1 cellular context compared by ENCODE assay signal in the genomic region with DNA sequence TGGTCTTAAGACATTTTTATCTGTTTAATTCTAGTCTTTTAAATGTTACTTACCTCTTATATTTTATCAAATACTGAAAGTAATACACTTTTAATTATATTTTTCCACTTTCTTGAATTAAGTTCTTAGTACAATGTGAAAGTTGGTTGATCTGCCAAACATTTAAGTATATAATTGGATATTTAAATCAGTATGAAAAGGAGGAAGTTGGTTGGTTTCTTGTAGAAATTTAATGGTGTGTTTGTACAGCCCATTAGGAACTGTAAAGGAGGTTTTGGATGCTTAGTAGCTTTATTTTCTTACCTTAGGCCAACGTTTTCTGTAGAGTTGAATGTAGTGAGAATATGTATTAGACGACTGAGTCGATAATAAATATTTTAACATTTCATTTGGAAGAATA.
TF ChIP-seq lines count a peak whose summit lies in the region.

No MANE protein-coding gene starts in this region.

TF ChIP-seq in GM23338, 12 proteins besides CTCF, POLR2A, EP300 and RAD21:
- TF ChIP-seq ZNF462 (CRISPR knock-in tag; IDR thresholded peaks at IDR 0.05) (no peak), STAT1 (IDR thresholded peaks at IDR 0.05; ENCODE audit: unreplicated experiment) (no peak), CREB1 (CRISPR knock-in tag; IDR thresholded peaks at IDR 0.05; ENCODE audit: low read depth) (no peak), ETS1 (IDR thresholded peaks at IDR 0.05) (no peak), EZH2phosphoT487 (IDR thresholded peaks at IDR 0.05; ENCODE audit: unreplicated experiment) (no peak), ZNF331 (CRISPR knock-in tag; IDR thresholded peaks at IDR 0.05; ENCODE audit: low read depth) (no peak), REST (IDR thresholded peaks at IDR 0.05; ENCODE audit: unreplicated experiment) (no peak), JUNB (IDR thresholded peaks at IDR 0.05; ENCODE audit: unreplicated experiment) (no peak)
